9 cellular contexts compared by ENCODE assay signal in the genomic region with DNA sequence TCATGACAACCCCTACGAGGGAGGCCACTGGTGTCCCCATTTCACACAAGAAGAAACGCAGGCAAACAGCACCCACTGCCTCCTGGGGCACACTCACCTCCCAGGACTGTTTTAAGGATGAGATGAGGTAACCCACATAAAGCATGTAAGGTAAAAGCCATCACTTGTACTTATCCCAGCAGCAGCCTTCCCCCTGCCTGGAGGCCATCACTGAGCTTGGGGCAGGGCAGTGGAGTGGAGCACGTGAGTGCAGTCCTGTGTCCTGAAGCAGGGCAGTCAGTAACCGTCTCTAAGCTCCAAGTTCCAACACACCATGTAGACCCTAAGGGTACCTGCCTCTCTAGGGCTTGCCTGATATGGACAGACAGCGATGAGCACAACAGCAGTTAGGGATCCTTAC. TPM values are rescaled to one million over a fixed set of nuclear protein-coding genes. Genes with fewer than 3 reads are reported as not detected.
DNase-seq lines count a peak whose midpoint lies in the region; ATAC-seq and TF ChIP-seq lines count a peak whose summit lies in the region.
"Had no signal": no experiment of that assay in that cellular context is flagged by ENCODE, and none has a peak within 500 bp of the region (broad histone marks: within the 10 kb centered on the region; RNA-seq: fewer than 3 reads in every experiment).

No MANE protein-coding gene starts in this region.

- CTCF ChIA-PET in activated CD4-positive, alpha-beta T cell treated with anti-CD3 and anti-CD28 coated beads for 36 hours (lab: Charles Lee), result interaction anchor here (1.1 kb wide), 1 partner anchor 71 kb away, joined by 3 read pairs; no protein-coding TSS in a partner anchor

- H3K4me2 ChIP-seq in OCI-LY1 (ENCODE audit: low read length), result peak overlapping the region; percentile 56
- H3K4me2 ChIP-seq in neuronal stem cell (ENCODE audit: insufficient read depth, low read length, poor library complexity, severe bottlenecking), result no peak overlapping the region

- no peak overlapping the region for H3K14ac ChIP-seq in neuronal stem cell (ENCODE audit: low read length)

- H2BK12ac ChIP-seq in neuronal stem cell (ENCODE audit: low read length), result no peak overlapping the region

- H4K91ac ChIP-seq in neuronal stem cell (ENCODE audit: low read depth, low read length, poor library complexity), result no peak overlapping the region

- H3K9me3 ChIP-seq in OCI-LY1 (ENCODE audit: low read length) (no peaks in the 10 kb centered on the region), neuronal stem cell (replicated peaks in 1 of 2; ENCODE audit: control insufficient read depth in 2 of 2, insufficient read depth in 1 of 2, low read depth in 1 of 2, low read length in 2 of 2) (peaks cover 0 to 13% of the 10 kb centered on the region in 2 donors)

- H3K27me3 Mint-ChIP-seq in activated CD4-positive, alpha-beta T cell treated with anti-CD3 and anti-CD28 coated beads for 36 hours, result no peaks in the 10 kb centered on the region
- H3K27me3 Mint-ChIP-seq in chondrocyte (ENCODE audit: low read depth), result no peaks in the 10 kb centered on the region

- peaks cover 4% of the 10 kb centered on the region; the same call in 1 of the 2 replicates for H3F3A ChIP-seq in OCI-LY1 (ENCODE audit: insufficient read depth, low read length)

- H3K79me2 ChIP-seq in OCI-LY1 (ENCODE audit: insufficient read depth, low read length), result peaks cover 49% of the 10 kb centered on the region

- ATAC-seq in activated CD4-positive, alpha-beta T cell treated with anti-CD3 and anti-CD28 coated beads for 36 hours, result no peak
- ATAC-seq in HG03095 (IDR thresholded peaks at IDR 0.05; ENCODE audit: unreplicated experiment), result no peak
- ATAC-seq: sciatic nerve had no signal

- no peak for DNase-seq in activated CD4-positive, alpha-beta T cell treated with anti-CD3 and anti-CD28 coated beads for 36 hours
- DNase-seq in activated CD4-positive, alpha-beta T cell treated with anti-CD3 and anti-CD28 coated beads for 1 hour, result no peak
- DNase-seq in chondrocyte (ENCODE audit: low spot score) (no peak), neuronal stem cell (ENCODE audit: low spot score) (no peak), DMS153 (lab: John Stamatoyannopoulos, UW) (no peak), NCI-H2029 (lab: John Stamatoyannopoulos, UW) (no peak)

- no peak overlapping the region for H2AK5ac ChIP-seq in neuronal stem cell (ENCODE audit: low read depth, low read length)

- H3K36me3 ChIP-seq in OCI-LY1 (ENCODE audit: insufficient read depth, low read length) (peaks cover 41% of the 10 kb centered on the region), neuronal stem cell (replicated peaks in 1 of 2; ENCODE audit: control insufficient read depth in 2 of 2, insufficient read depth in 2 of 2, low read length in 2 of 2) (peaks cover 5 to 33% of the 10 kb centered on the region in 2 donors)

- peak overlapping the region; percentile 31 for H3K27ac Mint-ChIP-seq in activated CD4-positive, alpha-beta T cell treated with anti-CD3 and anti-CD28 coated beads for 36 hours
- no peak overlapping the region for H3K27ac Mint-ChIP-seq in chondrocyte (ENCODE audit: unreplicated experiment)

- no peak overlapping the region for H2BK15ac ChIP-seq in neuronal stem cell (ENCODE audit: low read length)

- no peak overlapping the region for H4K8ac ChIP-seq in neuronal stem cell (ENCODE audit: low read depth, low read length)

- peak overlapping the region; percentile 97 for H3K4me3 ChIP-seq in OCI-LY1 (ENCODE audit: low read depth, low read length, poor library complexity, severe bottlenecking)
- H3K4me3 ChIP-seq in neuronal stem cell (ENCODE audit: low read length in 2 of 2), result peak overlapping the region in 1 of 2 donors; percentile 71

- peaks cover 19% of the 10 kb centered on the region for H3K36me3 Mint-ChIP-seq in activated CD4-positive, alpha-beta T cell treated with anti-CD3 and anti-CD28 coated beads for 36 hours (ENCODE audit: low read depth)
- H3K36me3 Mint-ChIP-seq in chondrocyte (ENCODE audit: low read depth), result no peaks in the 10 kb centered on the region

- intact Hi-C loops in activated CD4-positive, alpha-beta T cell treated with anti-CD3 and anti-CD28 coated beads for 36 hours (cut with DNase I, micrococcal nuclease), result loop anchor here in 1 of 2 experiments (5.0 kb wide), 2 partner anchors 193 to 238 kb away; partner anchors contain the start of gene FBRSL1

- no peaks in the 10 kb centered on the region for H3K9me3 Mint-ChIP-seq in activated CD4-positive, alpha-beta T cell treated with anti-CD3 and anti-CD28 coated beads for 36 hours (ENCODE audit: low read depth)
- no peaks in the 10 kb centered on the region for H3K9me3 Mint-ChIP-seq in chondrocyte (ENCODE audit: low read depth)

- peaks cover 19% of the 10 kb centered on the region for H3K4me1 Mint-ChIP-seq in activated CD4-positive, alpha-beta T cell treated with anti-CD3 and anti-CD28 coated beads for 36 hours
- H3K4me1 Mint-ChIP-seq in chondrocyte (ENCODE audit: low read depth), result peaks cover 23% of the 10 kb centered on the region

- H3K9ac ChIP-seq in OCI-LY1 (ENCODE audit: low read length) (peak overlapping the region; percentile 97), neuronal stem cell (ENCODE audit: low read depth, low read length, poor library complexity) (peak overlapping the region; percentile 38)

- TF ChIP-seq CTCF in OCI-LY1 (IDR thresholded peaks at IDR 0.05; ENCODE audit: low read length), result no peak
- no peak for TF ChIP-seq CTCF in chondrocyte (IDR thresholded peaks at IDR 0.05)

- no peaks in the 10 kb centered on the region for H3K27me3 ChIP-seq in OCI-LY1 (ENCODE audit: insufficient read depth, low read length)
- H3K27me3 ChIP-seq in neuronal stem cell (ENCODE audit: control insufficient read depth in 3 of 3, insufficient read depth in 3 of 3, low read depth in 1 of 3, low read length in 3 of 3), result peaks cover 0 to 4% (median 0%) of the 10 kb centered on the region in 3 experiments

- H3K27ac ChIP-seq in OCI-LY1 (ENCODE audit: low read depth, low read length, poor library complexity, severe bottlenecking) (peak overlapping the region; percentile 0), neuronal stem cell (replicated peaks; ENCODE audit: low read length) (no peak overlapping the region)

- POLR2A ChIA-PET in activated CD4-positive, alpha-beta T cell treated with anti-CD3 and anti-CD28 coated beads for 36 hours (lab: Charles Lee), result interaction anchor here (0.6 to 1.1 kb wide), 5 partner anchors 26 to 182 kb away, joined by 3 read pairs; no protein-coding TSS in a partner anchor

- H3K4ac ChIP-seq in neuronal stem cell (ENCODE audit: low read length), result no peak overlapping the region

- H3K4me1 ChIP-seq in OCI-LY1 (ENCODE audit: insufficient read depth, low read length, severe bottlenecking) (peaks cover 22% of the 10 kb centered on the region), neuronal stem cell (ENCODE audit: control insufficient read depth in 2 of 2, insufficient read depth in 1 of 2, low read depth in 1 of 2, low read length in 2 of 2) (peaks cover 0 to 9% of the 10 kb centered on the region in 2 donors)

- H2BK120ac ChIP-seq in neuronal stem cell (ENCODE audit: low read depth, low read length), result no peak overlapping the region

- peak overlapping the region; percentile 45 for H3K23ac ChIP-seq in neuronal stem cell (ENCODE audit: low read depth, low read length, poor library complexity)

- no peak overlapping the region for H2AFZ ChIP-seq in OCI-LY1 (ENCODE audit: low read length)
- H2AFZ ChIP-seq in neuronal stem cell (ENCODE audit: low read length), result no peak overlapping the region

- H3K18ac ChIP-seq in neuronal stem cell (ENCODE audit: low read length), result no peak overlapping the region

- no peak overlapping the region for H2BK5ac ChIP-seq in neuronal stem cell (ENCODE audit: low read length)

- H4K20me1 ChIP-seq in OCI-LY1 (ENCODE audit: insufficient read depth, low read length), result no peaks in the 10 kb centered on the region

- peaks cover 8% of the 10 kb centered on the region for H3K79me1 ChIP-seq in neuronal stem cell (ENCODE audit: low read depth, low read length)

- H3K9me2 ChIP-seq in OCI-LY1 (ENCODE audit: low read depth, low read length), result no peaks in the 10 kb centered on the region

- no CpG with 5 or more reads among the region's 5 CpGs for WGBS in neuronal stem cell (ENCODE audit: extremely low coverage in 2 of 2, insufficient read length in 2 of 2, insufficient replicate concordance in 1 of 2), 2 donors

- H3K4me3 Mint-ChIP-seq in activated CD4-positive, alpha-beta T cell treated with anti-CD3 and anti-CD28 coated beads for 36 hours, result peak overlapping the region; percentile 72
- peak overlapping the region; percentile 58 for H3K4me3 Mint-ChIP-seq in chondrocyte (ENCODE audit: unreplicated experiment)

RNA-seq across cellular contexts. Expression of gene POLE, which starts 1.7 kb away (rescaled TPM):
- 100 to 1,000 TPM; 121 to 124 TPM for total RNA-seq in activated CD4-positive, alpha-beta T cell treated with anti-CD3 and anti-CD28 coated beads for 36 hours
- total RNA-seq in chondrocyte, result 44.7 to 65.7 TPM (median 48.0 TPM) in 3 replicates
- 34.0 TPM for polyA plus RNA-seq in neuronal stem cell (2013, experiment 1 of 2)
- 33.7 TPM for polyA plus RNA-seq in neuronal stem cell (2013, experiment 2 of 2)

RNA-seq across cellular contexts. Expression of gene PXMP2, which starts 2.0 kb away (rescaled TPM):
- 10 to 100 TPM; 12.2 to 14.3 TPM for total RNA-seq in activated CD4-positive, alpha-beta T cell treated with anti-CD3 and anti-CD28 coated beads for 36 hours
- total RNA-seq in chondrocyte, result 18.5 to 19.5 TPM (median 19.0 TPM) in 3 replicates
- polyA plus RNA-seq in neuronal stem cell (2013, experiment 1 of 2), result 19.8 TPM
- polyA plus RNA-seq in neuronal stem cell (2013, experiment 2 of 2), result 22.6 TPM

RNA-seq across cellular contexts. Expression of gene PGAM5, which starts 25.2 kb away (rescaled TPM):
- 10 to 100 TPM; 65.6 to 74.0 TPM for total RNA-seq in activated CD4-positive, alpha-beta T cell treated with anti-CD3 and anti-CD28 coated beads for 36 hours
- 18.8 to 22.1 TPM (median 19.9 TPM) in 3 replicates for total RNA-seq in chondrocyte
- polyA plus RNA-seq in neuronal stem cell (2013, experiment 1 of 2), result 33.9 TPM
- polyA plus RNA-seq in neuronal stem cell (2013, experiment 2 of 2), result 34.5 TPM
